ENCODE assay signal across 1 cellular context in the genomic region with DNA sequence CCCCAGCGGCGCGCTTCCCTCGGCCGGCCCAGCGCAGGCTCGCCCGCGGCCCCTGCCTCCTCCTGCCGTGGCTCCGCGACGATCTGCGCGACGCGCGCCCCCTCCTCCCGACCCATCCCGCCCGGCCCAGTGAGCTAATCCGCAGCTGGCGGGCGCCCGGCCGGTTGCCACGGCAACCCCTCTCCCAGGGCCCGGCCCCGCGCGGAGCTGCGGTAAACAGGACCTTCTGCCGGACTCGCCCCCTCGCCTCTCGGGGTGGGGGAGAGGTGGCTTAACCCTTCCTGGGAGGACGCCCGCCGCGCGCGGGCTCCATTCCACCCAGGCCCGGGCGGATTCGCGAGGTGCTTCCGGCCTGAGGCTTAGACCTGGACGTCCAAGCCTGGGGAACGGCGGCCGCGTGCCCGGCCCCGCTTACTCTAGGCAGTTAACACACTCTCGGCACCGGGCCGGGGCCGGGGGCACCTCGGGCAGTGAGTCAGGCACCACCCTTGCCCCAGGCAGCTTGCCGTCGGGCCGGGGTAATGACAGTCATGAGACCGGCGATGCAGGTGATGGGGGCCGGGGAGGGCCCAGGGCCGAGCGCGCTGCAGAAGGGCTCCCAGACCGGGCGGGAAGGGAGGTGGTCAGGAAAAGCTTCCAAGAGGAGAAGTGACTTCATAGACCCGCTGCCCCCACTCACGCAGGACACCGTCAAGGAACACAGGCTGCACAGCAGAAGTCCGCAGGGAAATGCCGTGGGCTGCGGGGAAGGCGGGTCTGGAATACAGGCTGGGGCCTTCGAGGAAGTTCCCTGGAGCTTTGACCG.
TF ChIP-seq lines count a peak whose summit lies in the region.

A gene with protein sequence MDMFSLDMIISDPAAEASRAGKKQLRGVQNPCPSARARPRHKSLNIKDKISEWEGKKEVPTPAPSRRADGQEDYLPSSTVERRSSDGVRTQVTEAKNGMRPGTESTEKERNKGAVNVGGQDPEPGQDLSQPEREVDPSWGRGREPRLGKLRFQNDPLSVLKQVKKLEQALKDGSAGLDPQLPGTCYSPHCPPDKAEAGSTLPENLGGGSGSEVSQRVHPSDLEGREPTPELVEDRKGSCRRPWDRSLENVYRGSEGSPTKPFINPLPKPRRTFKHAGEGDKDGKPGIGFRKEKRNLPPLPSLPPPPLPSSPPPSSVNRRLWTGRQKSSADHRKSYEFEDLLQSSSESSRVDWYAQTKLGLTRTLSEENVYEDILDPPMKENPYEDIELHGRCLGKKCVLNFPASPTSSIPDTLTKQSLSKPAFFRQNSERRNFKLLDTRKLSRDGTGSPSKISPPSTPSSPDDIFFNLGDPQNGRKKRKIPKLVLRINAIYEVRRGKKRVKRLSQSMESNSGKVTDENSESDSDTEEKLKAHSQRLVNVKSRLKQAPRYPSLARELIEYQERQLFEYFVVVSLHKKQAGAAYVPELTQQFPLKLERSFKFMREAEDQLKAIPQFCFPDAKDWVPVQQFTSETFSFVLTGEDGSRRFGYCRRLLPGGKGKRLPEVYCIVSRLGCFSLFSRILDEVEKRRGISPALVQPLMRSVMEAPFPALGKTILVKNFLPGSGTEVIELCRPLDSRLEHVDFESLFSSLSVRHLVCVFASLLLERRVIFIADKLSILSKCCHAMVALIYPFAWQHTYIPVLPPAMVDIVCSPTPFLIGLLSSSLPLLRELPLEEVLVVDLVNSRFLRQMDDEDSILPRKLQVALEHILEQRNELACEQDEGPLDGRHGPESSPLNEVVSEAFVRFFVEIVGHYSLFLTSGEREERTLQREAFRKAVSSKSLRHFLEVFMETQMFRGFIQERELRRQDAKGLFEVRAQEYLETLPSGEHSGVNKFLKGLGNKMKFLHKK (minus strand): TSS at position 87 of the 805 bp plus-strand sequence. CDS start 38,416 bp downstream, outside the sequence.

TF ChIP-seq in HEK293, 187 proteins besides CTCF, POLR2A, EP300 and RAD21 (continued from another document and continues in another):
- TF ChIP-seq, protein P1, sequence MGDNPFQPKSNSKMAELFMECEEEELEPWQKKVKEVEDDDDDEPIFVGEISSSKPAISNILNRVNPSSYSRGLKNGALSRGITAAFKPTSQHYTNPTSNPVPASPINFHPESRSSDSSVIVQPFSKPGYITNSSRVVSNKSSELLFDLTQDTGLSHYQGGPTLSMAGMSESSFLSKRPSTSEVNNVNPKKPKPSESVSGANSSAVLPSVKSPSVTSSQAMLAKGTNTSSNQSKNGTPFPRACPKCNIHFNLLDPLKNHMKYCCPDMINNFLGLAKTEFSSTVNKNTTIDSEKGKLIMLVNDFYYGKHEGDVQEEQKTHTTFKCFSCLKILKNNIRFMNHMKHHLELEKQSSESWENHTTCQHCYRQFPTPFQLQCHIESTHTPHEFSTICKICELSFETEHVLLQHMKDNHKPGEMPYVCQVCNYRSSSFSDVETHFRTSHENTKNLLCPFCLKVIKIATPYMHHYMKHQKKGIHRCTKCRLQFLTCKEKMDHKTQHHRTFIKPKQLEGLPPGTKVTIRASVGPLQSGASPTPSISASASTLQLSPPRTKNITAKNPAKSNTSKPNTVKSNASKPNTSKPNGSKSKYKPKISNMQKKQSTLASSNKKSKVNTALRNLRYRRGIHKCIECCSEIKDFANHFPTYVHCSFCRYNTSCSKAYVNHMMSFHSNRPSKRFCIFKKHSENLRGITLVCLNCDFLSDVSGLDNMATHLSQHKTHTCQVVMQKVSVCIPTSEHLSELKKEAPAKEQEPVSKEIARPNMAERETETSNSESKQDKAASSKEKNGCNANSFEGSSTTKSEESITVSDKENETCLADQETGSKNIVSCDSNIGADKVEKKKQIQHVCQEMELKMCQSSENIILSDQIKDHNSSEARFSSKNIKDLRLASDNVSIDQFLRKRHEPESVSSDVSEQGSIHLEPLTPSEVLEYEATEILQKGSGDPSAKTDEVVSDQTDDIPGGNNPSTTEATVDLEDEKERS (tag by site-specific recombination; IDR thresholded peaks at IDR 0.05): no peak
- no peak; the same call in 1 of the 2 replicates for TF ChIP-seq GFI1B (tag by site-specific recombination; IDR thresholded peaks at IDR 0.05)
- TF ChIP-seq ZNF2 (tag by site-specific recombination; IDR thresholded peaks at IDR 0.05): 0 out of 2 replicates have a peak, but pooled peaks have one; percentile 21
- no peak for TF ChIP-seq ZNF146 (tag by site-specific recombination; IDR thresholded peaks at IDR 0.05)
- peak; percentile 73 for TF ChIP-seq ZEB2 (tag by site-specific recombination; IDR thresholded peaks at IDR 0.05)
- no peak for TF ChIP-seq ZNF623 (tag by site-specific recombination; IDR thresholded peaks at IDR 0.05)
- TF ChIP-seq ZNF837 (tag by site-specific recombination; IDR thresholded peaks at IDR 0.05): no peak
- TF ChIP-seq ZNF416 (tag by site-specific recombination; IDR thresholded peaks at IDR 0.05): no peak
- TF ChIP-seq ZIC2 (tag by site-specific recombination; IDR thresholded peaks at IDR 0.05): peak; percentile 50
- TF ChIP-seq ZNF48 (tag by site-specific recombination; IDR thresholded peaks at IDR 0.05): no peak
- peak; percentile 94 for TF ChIP-seq ZBTB20 (tag by site-specific recombination; IDR thresholded peaks at IDR 0.05)
- TF ChIP-seq, protein P2, sequence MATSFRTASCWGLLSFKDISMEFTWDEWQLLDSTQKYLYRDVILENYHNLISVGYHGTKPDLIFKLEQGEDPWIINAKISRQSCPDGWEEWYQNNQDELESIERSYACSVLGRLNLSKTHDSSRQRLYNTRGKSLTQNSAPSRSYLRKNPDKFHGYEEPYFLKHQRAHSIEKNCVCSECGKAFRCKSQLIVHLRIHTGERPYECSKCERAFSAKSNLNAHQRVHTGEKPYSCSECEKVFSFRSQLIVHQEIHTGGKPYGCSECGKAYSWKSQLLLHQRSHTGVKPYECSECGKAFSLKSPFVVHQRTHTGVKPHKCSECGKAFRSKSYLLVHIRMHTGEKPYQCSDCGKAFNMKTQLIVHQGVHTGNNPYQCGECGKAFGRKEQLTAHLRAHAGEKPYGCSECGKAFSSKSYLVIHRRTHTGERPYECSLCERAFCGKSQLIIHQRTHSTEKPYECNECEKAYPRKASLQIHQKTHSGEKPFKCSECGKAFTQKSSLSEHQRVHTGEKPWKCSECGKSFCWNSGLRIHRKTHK (tag by site-specific recombination; IDR thresholded peaks at IDR 0.05): no peak
- TF ChIP-seq, protein P3, sequence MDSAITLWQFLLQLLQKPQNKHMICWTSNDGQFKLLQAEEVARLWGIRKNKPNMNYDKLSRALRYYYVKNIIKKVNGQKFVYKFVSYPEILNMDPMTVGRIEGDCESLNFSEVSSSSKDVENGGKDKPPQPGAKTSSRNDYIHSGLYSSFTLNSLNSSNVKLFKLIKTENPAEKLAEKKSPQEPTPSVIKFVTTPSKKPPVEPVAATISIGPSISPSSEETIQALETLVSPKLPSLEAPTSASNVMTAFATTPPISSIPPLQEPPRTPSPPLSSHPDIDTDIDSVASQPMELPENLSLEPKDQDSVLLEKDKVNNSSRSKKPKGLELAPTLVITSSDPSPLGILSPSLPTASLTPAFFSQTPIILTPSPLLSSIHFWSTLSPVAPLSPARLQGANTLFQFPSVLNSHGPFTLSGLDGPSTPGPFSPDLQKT (IDR thresholded peaks at IDR 0.05; ENCODE audit: borderline replicate concordance, low read depth, low read length): no peak
- no peak for TF ChIP-seq ZNF350 (tag by site-specific recombination; IDR thresholded peaks at IDR 0.05)
- no peak for TF ChIP-seq ZBTB17 (tag by site-specific recombination; IDR thresholded peaks at IDR 0.05)
- peak; percentile 68; the same call in 1 of the 2 replicates for TF ChIP-seq ZNF324 (tag by site-specific recombination; IDR thresholded peaks at IDR 0.05)
- TF ChIP-seq ZNF677 (tag by site-specific recombination; IDR thresholded peaks at IDR 0.05): no peak
- no peak for TF ChIP-seq ZNF292 (tag by site-specific recombination; IDR thresholded peaks at IDR 0.05; ENCODE audit: borderline replicate concordance, low read depth)
- TF ChIP-seq, protein P4, sequence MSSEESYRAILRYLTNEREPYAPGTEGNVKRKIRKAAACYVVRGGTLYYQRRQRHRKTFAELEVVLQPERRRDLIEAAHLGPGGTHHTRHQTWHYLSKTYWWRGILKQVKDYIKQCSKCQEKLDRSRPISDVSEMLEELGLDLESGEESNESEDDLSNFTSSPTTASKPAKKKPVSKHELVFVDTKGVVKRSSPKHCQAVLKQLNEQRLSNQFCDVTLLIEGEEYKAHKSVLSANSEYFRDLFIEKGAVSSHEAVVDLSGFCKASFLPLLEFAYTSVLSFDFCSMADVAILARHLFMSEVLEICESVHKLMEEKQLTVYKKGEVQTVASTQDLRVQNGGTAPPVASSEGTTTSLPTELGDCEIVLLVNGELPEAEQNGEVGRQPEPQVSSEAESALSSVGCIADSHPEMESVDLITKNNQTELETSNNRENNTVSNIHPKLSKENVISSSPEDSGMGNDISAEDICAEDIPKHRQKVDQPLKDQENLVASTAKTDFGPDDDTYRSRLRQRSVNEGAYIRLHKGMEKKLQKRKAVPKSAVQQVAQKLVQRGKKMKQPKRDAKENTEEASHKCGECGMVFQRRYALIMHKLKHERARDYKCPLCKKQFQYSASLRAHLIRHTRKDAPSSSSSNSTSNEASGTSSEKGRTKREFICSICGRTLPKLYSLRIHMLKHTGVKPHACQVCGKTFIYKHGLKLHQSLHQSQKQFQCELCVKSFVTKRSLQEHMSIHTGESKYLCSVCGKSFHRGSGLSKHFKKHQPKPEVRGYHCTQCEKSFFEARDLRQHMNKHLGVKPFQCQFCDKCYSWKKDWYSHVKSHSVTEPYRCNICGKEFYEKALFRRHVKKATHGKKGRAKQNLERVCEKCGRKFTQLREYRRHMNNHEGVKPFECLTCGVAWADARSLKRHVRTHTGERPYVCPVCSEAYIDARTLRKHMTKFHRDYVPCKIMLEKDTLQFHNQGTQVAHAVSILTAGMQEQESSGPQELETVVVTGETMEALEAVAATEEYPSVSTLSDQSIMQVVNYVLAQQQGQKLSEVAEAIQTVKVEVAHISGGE (tag by site-specific recombination; conservative IDR thresholded peaks at IDR 0.05; ENCODE audit: low read depth): 0 out of 2 replicates have a peak, but pooled peaks have one; percentile 14
- TF ChIP-seq, protein P5, sequence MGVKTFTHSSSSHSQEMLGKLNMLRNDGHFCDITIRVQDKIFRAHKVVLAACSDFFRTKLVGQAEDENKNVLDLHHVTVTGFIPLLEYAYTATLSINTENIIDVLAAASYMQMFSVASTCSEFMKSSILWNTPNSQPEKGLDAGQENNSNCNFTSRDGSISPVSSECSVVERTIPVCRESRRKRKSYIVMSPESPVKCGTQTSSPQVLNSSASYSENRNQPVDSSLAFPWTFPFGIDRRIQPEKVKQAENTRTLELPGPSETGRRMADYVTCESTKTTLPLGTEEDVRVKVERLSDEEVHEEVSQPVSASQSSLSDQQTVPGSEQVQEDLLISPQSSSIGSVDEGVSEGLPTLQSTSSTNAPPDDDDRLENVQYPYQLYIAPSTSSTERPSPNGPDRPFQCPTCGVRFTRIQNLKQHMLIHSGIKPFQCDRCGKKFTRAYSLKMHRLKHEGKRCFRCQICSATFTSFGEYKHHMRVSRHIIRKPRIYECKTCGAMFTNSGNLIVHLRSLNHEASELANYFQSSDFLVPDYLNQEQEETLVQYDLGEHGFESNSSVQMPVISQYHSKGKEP (tag by site-specific recombination; IDR thresholded peaks at IDR 0.05): no peak
- peak; percentile 66; the same call in 1 of the 2 replicates for TF ChIP-seq ZNF600 (tag by site-specific recombination; IDR thresholded peaks at IDR 0.05)
- TF ChIP-seq, protein P6, sequence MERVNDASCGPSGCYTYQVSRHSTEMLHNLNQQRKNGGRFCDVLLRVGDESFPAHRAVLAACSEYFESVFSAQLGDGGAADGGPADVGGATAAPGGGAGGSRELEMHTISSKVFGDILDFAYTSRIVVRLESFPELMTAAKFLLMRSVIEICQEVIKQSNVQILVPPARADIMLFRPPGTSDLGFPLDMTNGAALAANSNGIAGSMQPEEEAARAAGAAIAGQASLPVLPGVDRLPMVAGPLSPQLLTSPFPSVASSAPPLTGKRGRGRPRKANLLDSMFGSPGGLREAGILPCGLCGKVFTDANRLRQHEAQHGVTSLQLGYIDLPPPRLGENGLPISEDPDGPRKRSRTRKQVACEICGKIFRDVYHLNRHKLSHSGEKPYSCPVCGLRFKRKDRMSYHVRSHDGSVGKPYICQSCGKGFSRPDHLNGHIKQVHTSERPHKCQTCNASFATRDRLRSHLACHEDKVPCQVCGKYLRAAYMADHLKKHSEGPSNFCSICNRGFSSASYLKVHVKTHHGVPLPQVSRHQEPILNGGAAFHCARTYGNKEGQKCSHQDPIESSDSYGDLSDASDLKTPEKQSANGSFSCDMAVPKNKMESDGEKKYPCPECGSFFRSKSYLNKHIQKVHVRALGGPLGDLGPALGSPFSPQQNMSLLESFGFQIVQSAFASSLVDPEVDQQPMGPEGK (tag by site-specific recombination; IDR thresholded peaks at IDR 0.05): peak; percentile 79
- no peak for TF ChIP-seq ZBTB7A (tag by site-specific recombination; IDR thresholded peaks at IDR 0.05; ENCODE audit: low read depth)
- no peak for TF ChIP-seq FEZF1 (tag by site-specific recombination; IDR thresholded peaks at IDR 0.05)
- TF ChIP-seq ZNF776 (tag by site-specific recombination; IDR thresholded peaks at IDR 0.05; ENCODE audit: borderline replicate concordance): no peak
- TF ChIP-seq, protein P7, sequence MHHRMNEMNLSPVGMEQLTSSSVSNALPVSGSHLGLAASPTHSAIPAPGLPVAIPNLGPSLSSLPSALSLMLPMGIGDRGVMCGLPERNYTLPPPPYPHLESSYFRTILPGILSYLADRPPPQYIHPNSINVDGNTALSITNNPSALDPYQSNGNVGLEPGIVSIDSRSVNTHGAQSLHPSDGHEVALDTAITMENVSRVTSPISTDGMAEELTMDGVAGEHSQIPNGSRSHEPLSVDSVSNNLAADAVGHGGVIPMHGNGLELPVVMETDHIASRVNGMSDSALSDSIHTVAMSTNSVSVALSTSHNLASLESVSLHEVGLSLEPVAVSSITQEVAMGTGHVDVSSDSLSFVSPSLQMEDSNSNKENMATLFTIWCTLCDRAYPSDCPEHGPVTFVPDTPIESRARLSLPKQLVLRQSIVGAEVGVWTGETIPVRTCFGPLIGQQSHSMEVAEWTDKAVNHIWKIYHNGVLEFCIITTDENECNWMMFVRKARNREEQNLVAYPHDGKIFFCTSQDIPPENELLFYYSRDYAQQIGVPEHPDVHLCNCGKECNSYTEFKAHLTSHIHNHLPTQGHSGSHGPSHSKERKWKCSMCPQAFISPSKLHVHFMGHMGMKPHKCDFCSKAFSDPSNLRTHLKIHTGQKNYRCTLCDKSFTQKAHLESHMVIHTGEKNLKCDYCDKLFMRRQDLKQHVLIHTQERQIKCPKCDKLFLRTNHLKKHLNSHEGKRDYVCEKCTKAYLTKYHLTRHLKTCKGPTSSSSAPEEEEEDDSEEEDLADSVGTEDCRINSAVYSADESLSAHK (tag by site-specific recombination; IDR thresholded peaks at IDR 0.05): no peak
- TF ChIP-seq, protein P8, sequence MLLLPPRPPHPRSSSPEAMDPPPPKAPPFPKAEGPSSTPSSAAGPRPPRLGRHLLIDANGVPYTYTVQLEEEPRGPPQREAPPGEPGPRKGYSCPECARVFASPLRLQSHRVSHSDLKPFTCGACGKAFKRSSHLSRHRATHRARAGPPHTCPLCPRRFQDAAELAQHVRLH (tag by site-specific recombination; IDR thresholded peaks at IDR 0.05): no peak
- TF ChIP-seq GLI4 (tag by site-specific recombination; IDR thresholded peaks at IDR 0.05): no peak; the same call in 1 of the 2 replicates
- no peak for TF ChIP-seq ZNF791 (tag by site-specific recombination; IDR thresholded peaks at IDR 0.05)
- TF ChIP-seq ZFHX2 (tag by site-specific recombination; conservative IDR thresholded peaks at IDR 0.05): peak; percentile 47; the same call in 1 of the 2 replicates
- peak; percentile 40; the same call in 1 of the 2 replicates for TF ChIP-seq ZSCAN30 (tag by site-specific recombination; IDR thresholded peaks at IDR 0.05)
- TF ChIP-seq HOXC10 (CRISPR knock-in tag; IDR thresholded peaks at IDR 0.05): no peak
